Comparison of ENCODE assay signal across 8 cellular contexts in genomic region chr19:32674959-32675719, GRCh38. TPM values are rescaled to one million over a fixed set of nuclear protein-coding genes. Genes with fewer than 3 reads are reported as not detected.
DNase-seq lines count a peak whose midpoint lies in the region; ATAC-seq and TF ChIP-seq lines count a peak whose summit lies in the region.

ANKRD27 (minus strand) TSS chr19:32675180; CDS start chr19:32659015, 16,165 bp downstream.

- intact Hi-C loops in T-helper 2 cell treated with Interferon-gamma antibody and Interleukin-4, amounts not matched to agents 100 ng/mL and 5 ng/mL, for 36 hours (cut with micrococcal nuclease): loop anchor here (1.0 to 10.0 kb wide), 6 partner anchors 16 to 1463 kb away; partner anchors contain the start of genes DPY19L3, NUDT19, PDCD5 and ZNF507
- intact Hi-C loops in ascending aorta (cut with DNase I): loop anchor here (1.0 to 10.0 kb wide), 8 partner anchors 16 to 850 kb away; partner anchors contain the start of genes CEP89, DPY19L3, FAAP24 and NUDT19
- intact Hi-C loops in right cardiac atrium (cut with DNase I): no loop called here
- intact Hi-C loops in vagina (cut with DNase I): no loop called here

- peak; percentile 94 for DNase-seq in NCI-H187 treated with DMSO at 0.1 percent for 48 hours (lab: John Stamatoyannopoulos, UW)
- peak; percentile 94 to 99 for DNase-seq in ascending aorta (ENCODE audit: low spot score in 2 of 2)
- peak; percentile 98 to 100 (median 99) for DNase-seq in right cardiac atrium
- peak; percentile 99 for DNase-seq in putamen (ENCODE audit: low spot score)
- DNase-seq in vagina (ENCODE audit: extremely low spot score in 2 of 2): peak in 1 of 2 donors; percentile 98

- ATAC-seq in GM18499 (IDR thresholded peaks at IDR 0.05; ENCODE audit: insufficient read depth, unreplicated experiment) (peak; percentile 92), HG02943 (IDR thresholded peaks at IDR 0.05; ENCODE audit: low read depth, unreplicated experiment) (peak; percentile 94), right cardiac atrium (peak; percentile 97)

- H3K4me3 ChIP-seq in ascending aorta (peak within 1 kb of the TSS; percentile 93 to 98), right cardiac atrium (ENCODE audit: low read length) (peak within 1 kb of the TSS; percentile 76), vagina (peak within 1 kb of the TSS; percentile 85 to 98)

- TF ChIP-seq CTCF in ascending aorta (IDR thresholded peaks at IDR 0.05): no peak
- no peak for TF ChIP-seq CTCF in vagina (IDR thresholded peaks at IDR 0.05)

- peaks cover 10% of the 10 kb centered on the region for H3K27me3 ChIP-seq in ascending aorta
- H3K27me3 ChIP-seq in right cardiac atrium (ENCODE audit: control insufficient read depth, insufficient read depth): no peaks in the 10 kb centered on the region
- no peaks in the 10 kb centered on the region for H3K27me3 ChIP-seq in vagina

- WGBS in right cardiac atrium: under 1% methylated on average over 71 of the region's 71 CpGs

- H3K27ac ChIP-seq in ascending aorta: peak within 1 kb of the TSS; percentile 61 to 72
- peak within 1 kb of the TSS; percentile 56 for H3K27ac ChIP-seq in right cardiac atrium (ENCODE audit: low read length)
- H3K27ac ChIP-seq in vagina: peak within 1 kb of the TSS; percentile 84

- no peak for TF ChIP-seq POLR2A in vagina (IDR thresholded peaks at IDR 0.05)

- H3K4me1 ChIP-seq in ascending aorta: peaks cover 10 to 18% of the 10 kb centered on the region in 2 donors
- peaks cover 4% of the 10 kb centered on the region for H3K4me1 ChIP-seq in right cardiac atrium (ENCODE audit: control insufficient read depth, insufficient read depth, low read length)
- H3K4me1 ChIP-seq in vagina: peaks cover 46% of the 10 kb centered on the region

- no peaks in the 10 kb centered on the region for H3K9me3 ChIP-seq in ascending aorta
- no peaks in the 10 kb centered on the region for H3K9me3 ChIP-seq in right cardiac atrium (ENCODE audit: control insufficient read depth, low read length)
- no peaks in the 10 kb centered on the region for H3K9me3 ChIP-seq in vagina

- H3K36me3 ChIP-seq in ascending aorta (no peaks in the 10 kb centered on the region), vagina (no peaks in the 10 kb centered on the region)

RNA-seq across cellular contexts. Expression of gene ANKRD27, which starts in this region (rescaled TPM):
- 35.6 and 37.3 TPM in 2 replicates for total RNA-seq in T-helper 2 cell treated with Interferon-gamma antibody and Interleukin-4, amounts not matched to agents 100 ng/mL and 5 ng/mL, for 36 hours
- total RNA-seq in ascending aorta (17.3 TPM), right cardiac atrium (10 to 100 TPM; 16.0 to 27.9 (median 23.0) TPM), vagina (32.4 TPM)
- polyA plus RNA-seq in right cardiac atrium: 8.4 TPM

Comparison
In these comparisons a context has a peak if more than half of its experiments do, and no peak if none do; other contexts are left out.
1. intact Hi-C loops: an anchor here in T-helper 2 cell treated with Interferon-gamma antibody and Interleukin-4, amounts not matched to agents 100 ng/mL and 5 ng/mL, for 36 hours (1.0 to 10.0 kb wide) and ascending aorta (1.0 to 10.0 kb wide); none called in right cardiac atrium and vagina.